ENCODE assay signal across 19 cellular contexts in genomic region chr9:21682376-21682775, GRCh38.
"Had no signal": no experiment of that assay in that cellular context is flagged by ENCODE, and none has a peak within 500 bp of the region (broad histone marks: within the 10 kb centered on the region; RNA-seq: fewer than 3 reads in every experiment).

No MANE protein-coding gene starts in this region.

- ATAC-seq: left cardiac atrium; naive thymus-derived CD8-positive, alpha-beta T cell; psoas muscle; right cardiac atrium had no signal

- H3K9me3 Mint-ChIP-seq: activated naive CD8-positive, alpha-beta T cell treated with anti-CD3 and anti-CD28 coated beads for 36 hours; central memory CD8-positive, alpha-beta T cell; naive thymus-derived CD8-positive, alpha-beta T cell; stimulated activated naive CD8-positive, alpha-beta T cell treated with anti-CD3 and anti-CD28 coated beads, Interleukin-15, Interleukin-2, amounts not matched to agents 100 ng/mL and 50 ng/mL, for 24 hours; T-helper 2 cell treated with Interferon-gamma antibody and Interleukin-4, amounts not matched to agents 5 μg/mL and 100 μg/mL, for 36 hours had no signal

- H3K4me1 ChIP-seq: psoas muscle, tibial nerve, uterus had no signal

- H3K4me3 ChIP-seq: coronary artery, ovary, psoas muscle, skin epidermis, tibial nerve, uterus had no signal

- H3K27ac Mint-ChIP-seq: activated naive CD8-positive, alpha-beta T cell treated with anti-CD3 and anti-CD28 coated beads for 36 hours; T-helper 2 cell treated with Interferon-gamma antibody and Interleukin-4, amounts not matched to agents 5 μg/mL and 100 μg/mL, for 36 hours had no signal

- H3K36me3 Mint-ChIP-seq: activated naive CD8-positive, alpha-beta T cell treated with anti-CD3 and anti-CD28 coated beads for 36 hours; naive thymus-derived CD8-positive, alpha-beta T cell had no signal

- H3K27me3 Mint-ChIP-seq: activated naive CD8-positive, alpha-beta T cell treated with anti-CD3 and anti-CD28 coated beads for 36 hours; central memory CD8-positive, alpha-beta T cell had no signal

- H3K9me3 ChIP-seq: ovary, psoas muscle, tibial nerve, uterus had no signal

- H3K27me3 ChIP-seq: brain microvascular endothelial cell, ovary, tibial nerve, uterus had no signal

- DNase-seq: activated CD4-positive, alpha-beta T cell treated with anti-CD3 and anti-CD28 coated beads, Interleukin-2, amount 50 U/mL, for 4 hours; activated gamma-delta T cell treated with Interleukin-2 at 50 U/mL for 16 hours; activated naive CD8-positive, alpha-beta T cell treated with anti-CD3 and anti-CD28 coated beads for 36 hours; amygdala; brain microvascular endothelial cell; left cardiac atrium; naive thymus-derived CD8-positive, alpha-beta T cell; ovary; psoas muscle; right cardiac atrium; stimulated activated CD4-positive, alpha-beta T cell treated with anti-CD3 and anti-CD28 coated beads, Interleukin-15, amount 100 ng/mL, for 24 hours; stimulated activated CD4-positive, alpha-beta T cell treated with anti-CD3 and anti-CD28 coated beads, Interleukin-2, amount 100 ng/mL, for 48 hours; uterus had no signal

- H3K27ac ChIP-seq: brain microvascular endothelial cell, coronary artery, ovary, psoas muscle, tibial nerve, uterus had no signal

- H3K4me1 Mint-ChIP-seq: central memory CD8-positive, alpha-beta T cell had no signal

- H3K4me3 Mint-ChIP-seq: activated naive CD8-positive, alpha-beta T cell treated with anti-CD3 and anti-CD28 coated beads for 36 hours; central memory CD8-positive, alpha-beta T cell; naive thymus-derived CD8-positive, alpha-beta T cell; stimulated activated naive CD8-positive, alpha-beta T cell treated with anti-CD3 and anti-CD28 coated beads, Interleukin-15, Interleukin-2, amounts not matched to agents 100 ng/mL and 50 ng/mL, for 24 hours; T-helper 2 cell treated with Interferon-gamma antibody and Interleukin-4, amounts not matched to agents 5 μg/mL and 100 μg/mL, for 36 hours had no signal

- H3K36me3 ChIP-seq: brain microvascular endothelial cell, ovary, tibial nerve, uterus had no signal
